25 cellular contexts compared by ENCODE assay signal in genomic region chr20:48096212-48096875, GRCh38.
"Had no signal": no experiment of that assay in that cellular context is flagged by ENCODE, and none has a peak within 500 bp of the region (broad histone marks: within the 10 kb centered on the region; RNA-seq: fewer than 3 reads in every experiment).

No MANE protein-coding gene starts in this region.

- H3K4me1 ChIP-seq: colonic mucosa, foreskin keratinocyte, gastroesophageal sphincter, heart left ventricle, prostate gland, sigmoid colon, stomach, thyroid gland had no signal

- H3K9me3 ChIP-seq: colonic mucosa, gastroesophageal sphincter, heart left ventricle, prostate gland, sigmoid colon, stomach, thyroid gland had no signal

- H3K27ac Mint-ChIP-seq: dendritic cell treated with granulocyte-macrophage colony-stimulating factor and Interleukin-4, amounts not matched to agents 40 ng/mL and 50 ng/mL, for 4 days; endodermal cell; memory B cell; natural killer cell; stimulated activated effector memory CD8-positive, alpha-beta T cell treated with anti-CD3 and anti-CD28 coated beads, Interleukin-12 subunit alpha, Interleukin-12 subunit beta, amount 100 ng/mL, for 72 hours; type B pancreatic cell had no signal

- H2AFZ ChIP-seq: hepatocyte had no signal

- H3K4me1 Mint-ChIP-seq: memory B cell; natural killer cell; stimulated activated effector memory CD8-positive, alpha-beta T cell treated with anti-CD3 and anti-CD28 coated beads, Interleukin-12 subunit alpha, Interleukin-12 subunit beta, amount 100 ng/mL, for 72 hours had no signal

- H3K4me3 Mint-ChIP-seq: dendritic cell treated with granulocyte-macrophage colony-stimulating factor and Interleukin-4, amounts not matched to agents 40 ng/mL and 50 ng/mL, for 4 days; endodermal cell; memory B cell; natural killer cell; stimulated activated effector memory CD8-positive, alpha-beta T cell treated with anti-CD3 and anti-CD28 coated beads, Interleukin-12 subunit alpha, Interleukin-12 subunit beta, amount 100 ng/mL, for 72 hours; type B pancreatic cell had no signal

- H3K36me3 Mint-ChIP-seq: memory B cell; natural killer cell; stimulated activated effector memory CD8-positive, alpha-beta T cell treated with anti-CD3 and anti-CD28 coated beads, Interleukin-12 subunit alpha, Interleukin-12 subunit beta, amount 100 ng/mL, for 72 hours; type B pancreatic cell had no signal

- H3K27me3 ChIP-seq: colonic mucosa, gastroesophageal sphincter, hepatocyte, sigmoid colon, thyroid gland had no signal

- H3K27ac ChIP-seq: colonic mucosa, epithelial cell of prostate, foreskin keratinocyte, gastroesophageal sphincter, heart left ventricle, hepatocyte, prostate gland, sigmoid colon, stomach, thyroid gland had no signal

- H3K9me3 Mint-ChIP-seq: endodermal cell; natural killer cell; stimulated activated effector memory CD8-positive, alpha-beta T cell treated with anti-CD3 and anti-CD28 coated beads, Interleukin-12 subunit alpha, Interleukin-12 subunit beta, amount 100 ng/mL, for 72 hours; type B pancreatic cell had no signal

- H3K79me2 ChIP-seq: hepatocyte had no signal

- H3K4me2 ChIP-seq: hepatocyte had no signal

- H3K4me3 ChIP-seq: colonic mucosa, gastroesophageal sphincter, heart left ventricle, hepatocyte, lung, prostate gland, sigmoid colon, stomach, thyroid gland had no signal

- DNase-seq: colonic mucosa; effector CD8-positive, alpha-beta T cell; endodermal cell; foreskin keratinocyte; heart left ventricle; kidney; natural killer cell; right cardiac atrium; sigmoid colon; stimulated activated CD4-positive, alpha-beta T cell treated with anti-CD3 and anti-CD28 coated beads, Interleukin-2, amount 100 ng/mL, for 24 hours; stimulated activated CD4-positive, alpha-beta T cell treated with anti-CD3 and anti-CD28 coated beads, Interleukin-4, amount 100 ng/mL, for 24 hours; stimulated activated naive CD4-positive, alpha-beta T cell treated with Interleukin-2 at 50 U/mL for 16 hours; stomach; thyroid gland had no signal

- H3K36me3 ChIP-seq: colonic mucosa, gastroesophageal sphincter, heart left ventricle, prostate gland, sigmoid colon, stomach, thyroid gland had no signal

- ATAC-seq: esophagus mucosa; foreskin keratinocyte; gastroesophageal sphincter; heart left ventricle; left lobe of liver; natural killer cell; stimulated activated effector memory CD8-positive, alpha-beta T cell treated with anti-CD3 and anti-CD28 coated beads, Interleukin-12 subunit alpha, Interleukin-12 subunit beta, amount 100 ng/mL, for 72 hours had no signal
